In genomic region chr12:105226219-105226618, GRCh38 we compare ENCODE assay signal across 9 cellular contexts. TPM values are rescaled to one million over a fixed set of nuclear protein-coding genes. Genes with fewer than 3 reads are reported as not detected.
DNase-seq lines count a peak whose midpoint lies in the region; ATAC-seq and TF ChIP-seq lines count a peak whose summit lies in the region.
"Had no signal": no experiment of that assay in that cellular context is flagged by ENCODE, and none has a peak within 500 bp of the region (broad histone marks: within the 10 kb centered on the region; RNA-seq: fewer than 3 reads in every experiment).

No MANE protein-coding gene starts in this region.

- peak overlapping the region; percentile 53 for H3K27ac ChIP-seq in mesenchymal stem cell (ENCODE audit: low read length, poor library complexity, severe bottlenecking)

- no peaks in the 10 kb centered on the region for H3K9me3 Mint-ChIP-seq in chondrocyte (ENCODE audit: low read depth)
- H3K9me3 Mint-ChIP-seq: nephron had no signal

- H3K9me3 ChIP-seq in mesenchymal stem cell (ENCODE audit: control insufficient read depth, low read length), result no peaks in the 10 kb centered on the region
- no peaks in the 10 kb centered on the region for H3K9me3 ChIP-seq in HAP-1

- peak; percentile 23 for TF ChIP-seq CTCF in chondrocyte (IDR thresholded peaks at IDR 0.05)

- no peak overlapping the region for H3K18ac ChIP-seq in mesenchymal stem cell (ENCODE audit: low read depth in 1 of 2, low read length in 2 of 2)

- no peak overlapping the region for H4K91ac ChIP-seq in mesenchymal stem cell (ENCODE audit: low read length)

- H3K4me1 Mint-ChIP-seq in chondrocyte (ENCODE audit: low read depth), result peaks cover 94% of the 10 kb centered on the region

- H3K23ac ChIP-seq in mesenchymal stem cell (ENCODE audit: low read length in 2 of 2), result no peak overlapping the region

- no peak overlapping the region for H3K4ac ChIP-seq in mesenchymal stem cell (ENCODE audit: low read depth in 1 of 2, low read length in 2 of 2)

- in situ Hi-C loops in HAP-1 (cut with MboI; ENCODE audit: low sequenced_read_pairs), result no loop called here

- peak overlapping the region; percentile 89 for H3K27ac Mint-ChIP-seq in chondrocyte (ENCODE audit: unreplicated experiment)
- H3K27ac Mint-ChIP-seq: nephron had no signal

- no peak overlapping the region for H2BK120ac ChIP-seq in mesenchymal stem cell (ENCODE audit: low read depth, low read length)

- ATAC-seq in GM18909 (IDR thresholded peaks at IDR 0.05; ENCODE audit: poor library complexity, unreplicated experiment) (peak; percentile 65), HG03457 (IDR thresholded peaks at IDR 0.05; ENCODE audit: unreplicated experiment) (no peak)

- H3K14ac ChIP-seq in mesenchymal stem cell (ENCODE audit: low read length in 2 of 2), result no peak overlapping the region

- peak; percentile 86 for DNase-seq in LHCN-M2 (ENCODE audit: low read depth)
- DNase-seq in chondrocyte (ENCODE audit: low spot score), result no peak
- peak; percentile 84 for DNase-seq in mesenchymal stem cell
- DNase-seq in HAP-1 (ENCODE audit: low spot score in 2 of 2), result no peak
- DNase-seq in 8988T, result no peak
- DNase-seq in DMS 273 treated with DMSO at 0.1 percent for 48 hours (lab: John Stamatoyannopoulos, UW), result no peak

- H3K4me3 ChIP-seq in mesenchymal stem cell (ENCODE audit: insufficient read depth in 1 of 2, low read depth in 1 of 2, low read length in 2 of 2) (peak overlapping the region in 1 of 2 experiments; percentile 25), HAP-1 (no peak overlapping the region)

- no peak overlapping the region for H2BK15ac ChIP-seq in mesenchymal stem cell (ENCODE audit: low read depth, poor library complexity, severe bottlenecking)

- H3K79me1 ChIP-seq in mesenchymal stem cell (replicated peaks; ENCODE audit: low read length, poor library complexity, severe bottlenecking), result peaks cover 37% of the 10 kb centered on the region

- no peak overlapping the region for H3K4me2 ChIP-seq in mesenchymal stem cell (ENCODE audit: low read length, poor library complexity, severe bottlenecking)

- H2BK5ac ChIP-seq in mesenchymal stem cell (ENCODE audit: low read depth, low read length, poor library complexity, severe bottlenecking), result no peak overlapping the region

- WGBS in mesenchymal stem cell, result 32% methylated on average over 8 of the region's 8 CpGs

- H3K27me3 ChIP-seq in mesenchymal stem cell (ENCODE audit: control insufficient read depth in 1 of 2, insufficient read depth in 1 of 2, low read length in 2 of 2) (no peaks in the 10 kb centered on the region), HAP-1 (ENCODE audit: low read depth) (no peaks in the 10 kb centered on the region)

- no peak overlapping the region for H2BK12ac ChIP-seq in mesenchymal stem cell (ENCODE audit: low read length in 2 of 2)

- peak overlapping the region; percentile 84 for H3K9ac ChIP-seq in mesenchymal stem cell (ENCODE audit: low read length)

- peaks cover 27 to 62% of the 10 kb centered on the region in 2 experiments for H3K36me3 ChIP-seq in mesenchymal stem cell (ENCODE audit: control insufficient read depth in 1 of 2, insufficient read depth in 2 of 2, low read depth in 1 of 2, low read length in 2 of 2)
- peaks cover 11% of the 10 kb centered on the region for H3K36me3 ChIP-seq in HAP-1 (replicated peaks)

- H3K36me3 Mint-ChIP-seq in chondrocyte (ENCODE audit: low read depth), result peaks cover 27% of the 10 kb centered on the region

- no peaks in the 10 kb centered on the region for H3K27me3 Mint-ChIP-seq in chondrocyte (ENCODE audit: low read depth)

- no peak overlapping the region for H4K8ac ChIP-seq in mesenchymal stem cell (ENCODE audit: low read length)

- peaks cover 7% of the 10 kb centered on the region for H3K4me1 ChIP-seq in mesenchymal stem cell (ENCODE audit: control insufficient read depth, insufficient read depth, low read depth, low read length)
- no peaks in the 10 kb centered on the region for H3K4me1 ChIP-seq in HAP-1

- peak overlapping the region; percentile 37 for H3K4me3 Mint-ChIP-seq in chondrocyte (ENCODE audit: unreplicated experiment)
- H3K4me3 Mint-ChIP-seq: nephron had no signal

- H2AK5ac ChIP-seq in mesenchymal stem cell (ENCODE audit: low read length, severe bottlenecking), result no peak overlapping the region

- H2AFZ ChIP-seq in mesenchymal stem cell (ENCODE audit: low read depth, low read length), result no peak overlapping the region

RNA-seq across cellular contexts. Expression of gene APPL2, which starts 9.8 kb away (rescaled TPM):
- total RNA-seq in LHCN-M2 (2014; rRNA removed) (36.9 and 41.6 TPM in 2 replicates), chondrocyte (46.2 to 51.7 TPM (median 47.5 TPM) in 3 replicates)
- polyA plus RNA-seq in LHCN-M2 (2012), result 44.4 TPM
- 14.5 TPM for polyA plus RNA-seq in mesenchymal stem cell (2013, experiment 1 of 2)
- polyA plus RNA-seq in mesenchymal stem cell (2013, experiment 2 of 2), result 16.6 TPM

Comparison
In these comparisons a context has a peak if more than half of its experiments do, and no peak if none do; other contexts are left out.
1. DNase-seq: peak in LHCN-M2 (single experiment) and mesenchymal stem cell (single experiment); none in chondrocyte (single experiment), HAP-1 (0 of 2), 8988T (single experiment) and DMS 273 treated with DMSO at 0.1 percent for 48 hours (single experiment).